Comparison of ENCODE assay signal across 1 cellular context in genomic region chr5:5483880-5484595, GRCh38.
TF ChIP-seq lines count a peak whose summit lies in the region.

No MANE protein-coding gene starts in this region.

TF ChIP-seq in WTC11, 78 proteins besides CTCF, POLR2A, EP300 and RAD21 (continued from another document):
- no peak for TF ChIP-seq TEAD4 (CRISPR knock-in tag; IDR thresholded peaks at IDR 0.05)
- TF ChIP-seq IRF2 (CRISPR knock-in tag; IDR thresholded peaks at IDR 0.05; ENCODE audit: borderline replicate concordance, low read depth), result no peak
- no peak for TF ChIP-seq ZBTB43 (CRISPR knock-in tag; IDR thresholded peaks at IDR 0.05)
- no peak for TF ChIP-seq SOX15 (CRISPR knock-in tag; IDR thresholded peaks at IDR 0.05)
- no peak for TF ChIP-seq E2F1 (CRISPR knock-in tag; IDR thresholded peaks at IDR 0.05)
- no peak for TF ChIP-seq JUN (CRISPR knock-in tag; IDR thresholded peaks at IDR 0.05)
